Comparison of ENCODE assay signal across 12 cellular contexts in the genomic region with DNA sequence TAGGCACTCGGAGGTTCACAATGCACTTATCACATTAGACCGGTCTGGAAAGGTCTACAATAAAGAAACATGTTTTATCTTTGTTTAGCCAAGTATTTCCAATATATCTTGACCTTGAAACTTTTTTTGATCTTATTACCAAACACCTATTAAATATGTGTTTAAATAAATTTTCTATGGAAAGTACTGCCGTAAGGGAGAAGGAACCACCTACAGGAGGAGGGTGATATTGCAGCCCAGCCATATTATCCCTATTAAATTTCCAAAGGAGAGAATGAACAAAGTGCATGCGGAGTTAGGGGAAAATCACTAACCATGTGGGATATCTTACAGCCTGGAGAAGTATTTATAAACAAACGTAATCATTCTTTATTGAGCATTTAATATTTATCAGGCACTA. TPM values are rescaled to one million over a fixed set of nuclear protein-coding genes. Genes with fewer than 3 reads are reported as not detected.
DNase-seq lines count a peak whose midpoint lies in the region; ATAC-seq, FAIRE-seq and TF ChIP-seq lines count a peak whose summit lies in the region.
"Had no signal": no experiment of that assay in that cellular context is flagged by ENCODE, and none has a peak within 500 bp of the region (broad histone marks: within the 10 kb centered on the region; RNA-seq: fewer than 3 reads in every experiment).

No MANE protein-coding gene starts in this region.

- no peaks in the 10 kb centered on the region for H3K27me3 ChIP-seq in body of pancreas
- peaks cover 1% of the 10 kb centered on the region for H3K27me3 ChIP-seq in mesendoderm (ENCODE audit: insufficient read depth, low read length, poor library complexity)
- H3K27me3 ChIP-seq: SJCRH30 had no signal

- H3K4ac ChIP-seq in mesendoderm (ENCODE audit: low read depth, low read length): no peak overlapping the region

- no peak overlapping the region for H2AK5ac ChIP-seq in mesendoderm (ENCODE audit: low read length)

- WGBS in body of pancreas, 2 donors: 47 to 48% methylated on average over 5 of the region's 5 CpGs
- no CpG with 5 or more reads among the region's 5 CpGs for WGBS in mesendoderm (ENCODE audit: extremely low coverage, insufficient coverage, low lambda C conversion rate)

- H3K4me1 ChIP-seq in body of pancreas (no peaks in the 10 kb centered on the region), mesendoderm (ENCODE audit: control insufficient read depth, low read depth, low read length) (peaks cover 4% of the 10 kb centered on the region)
- H3K4me1 ChIP-seq: SJCRH30 had no signal

- no peak overlapping the region for H3K9ac ChIP-seq in mesendoderm (ENCODE audit: low read length)

- no peaks in the 10 kb centered on the region for H3K79me2 ChIP-seq in mesendoderm (ENCODE audit: control insufficient read depth, insufficient read depth, low read length)

- H2BK120ac ChIP-seq in mesendoderm (ENCODE audit: low read depth, low read length): no peak overlapping the region

- no peak overlapping the region for H4K5ac ChIP-seq in mesendoderm (ENCODE audit: low read length)

- H3K36me3 ChIP-seq in body of pancreas (replicated peaks in 1 of 2; ENCODE audit: insufficient read depth in 1 of 2, low read depth in 2 of 2) (no peaks in the 10 kb centered on the region), mesendoderm (ENCODE audit: control insufficient read depth, insufficient read depth, low read length) (no peaks in the 10 kb centered on the region)
- H3K36me3 ChIP-seq: SJCRH30 had no signal

- H3K23ac ChIP-seq in mesendoderm (ENCODE audit: low read length): no peak overlapping the region

- H3K56ac ChIP-seq in mesendoderm (ENCODE audit: low read length): no peak overlapping the region

- no peaks in the 10 kb centered on the region for H3K9me3 ChIP-seq in body of pancreas
- H3K9me3 ChIP-seq: SJCRH30 had no signal

- ATAC-seq in body of pancreas (no peak), GM19455 (IDR thresholded peaks at IDR 0.05; ENCODE audit: unreplicated experiment) (no peak), esophagus mucosa (no peak)

- no peak overlapping the region for H2BK15ac ChIP-seq in mesendoderm (replicated peaks; ENCODE audit: low read depth)

- H4K8ac ChIP-seq in mesendoderm (ENCODE audit: low read depth, low read length): no peak overlapping the region

- H3K4me3 ChIP-seq in body of pancreas (no peak overlapping the region), mesendoderm (ENCODE audit: low read length) (no peak overlapping the region)
- H3K4me3 ChIP-seq: SJCRH30 had no signal

- no peak overlapping the region for H3K4me2 ChIP-seq in mesendoderm (ENCODE audit: low read length)

- DNase-seq in COLO668 (lab: John Stamatoyannopoulos, UW; ENCODE audit: unreplicated experiment) (peak; percentile 37), HT-29 (ENCODE audit: low spot score) (peak; percentile 40), body of pancreas (peak in 2 of 4 donors; percentile 8 to 16), mesendoderm (peak; percentile 42), GM19239 (ENCODE audit: insufficient read length, low spot score) (no peak), NCI-H1930 (lab: John Stamatoyannopoulos, UW) (no peak)
- DNase-seq: DMS79 treated with DMSO at 0.1 percent for 48 hours, NCI-H1105 treated with DMSO at 0.1 percent for 48 hours had no signal

- no peak overlapping the region for H2BK5ac ChIP-seq in mesendoderm (ENCODE audit: low read length)

- intact Hi-C loops in body of pancreas (cut with DNase I): no loop called here

- H3K18ac ChIP-seq in mesendoderm (ENCODE audit: low read length): no peak overlapping the region

- H3K79me1 ChIP-seq in mesendoderm (ENCODE audit: low read length): no peaks in the 10 kb centered on the region

- H3K27ac ChIP-seq in body of pancreas (no peak overlapping the region), mesendoderm (ENCODE audit: low read depth, low read length) (no peak overlapping the region)
- H3K27ac ChIP-seq: SJCRH30 had no signal

- TF ChIP-seq POLR2A in body of pancreas (IDR thresholded peaks at IDR 0.05): no peak

- peak in 6 of 7 experiments; percentile 17 to 52 (median 30) for TF ChIP-seq CTCF in body of pancreas (IDR thresholded peaks at IDR 0.05)

- no peak for FAIRE-seq in GM19239 (lab: Jason Lieb, UNC)

RNA-seq across cellular contexts. Expression of gene BRINP2, which starts 14.5 kb away (rescaled TPM):
- not detected in 2 replicates for total RNA-seq in HT-29 (2014; rRNA removed; shearing (Covaris generic))
- total RNA-seq in body of pancreas (not detected), esophagus mucosa (not detected)
- 0.03 TPM for polyA plus RNA-seq in mesendoderm (2013, experiment 1 of 2)
- polyA plus RNA-seq in mesendoderm (2013, experiment 2 of 2): 0.04 TPM
- total RNA-seq: pulmonary artery endothelial cell, SJCRH30 had no signal

RNA-seq across cellular contexts. Expression of gene ASTN1, which starts 20.7 kb away (rescaled TPM):
- not detected in 2 replicates for total RNA-seq in HT-29 (2014; rRNA removed; shearing (Covaris generic))
- under 1 TPM; 0.66 to 0.78 TPM for total RNA-seq in body of pancreas
- polyA plus RNA-seq in mesendoderm (2013, experiment 1 of 2): 0.25 TPM
- polyA plus RNA-seq in mesendoderm (2013, experiment 2 of 2): 0.27 TPM
- not detected for total RNA-seq in esophagus mucosa
- total RNA-seq: SJCRH30 had no signal

Comparison
In these comparisons a context has a peak if more than half of its experiments do, and no peak if none do; other contexts are left out.
1. DNase-seq: peak in COLO668 (single experiment), HT-29 (single experiment) and mesendoderm (single experiment); none in GM19239 (single experiment) and NCI-H1930 (0 of 2).